In genomic region chr9:137818286-137818685, GRCh38 we compare ENCODE assay signal across 22 cellular contexts. TPM values are rescaled to one million over a fixed set of nuclear protein-coding genes. Genes with fewer than 3 reads are reported as not detected.
"Had no signal": no experiment of that assay in that cellular context is flagged by ENCODE, and none has a peak within 500 bp of the region (broad histone marks: within the 10 kb centered on the region; RNA-seq: fewer than 3 reads in every experiment).

No MANE protein-coding gene starts in this region.

- H3K9me3 Mint-ChIP-seq: immature natural killer cell had no signal

- DNase-seq: colonic mucosa; dermis blood vessel endothelial cell; erythroblast; foreskin keratinocyte; immature natural killer cell; left cardiac atrium; left ventricle myocardium superior; mucosa of descending colon; naive thymus-derived CD8-positive, alpha-beta T cell; pancreas; psoas muscle; retina; stimulated activated CD4-positive, alpha-beta T cell treated with anti-CD3 and anti-CD28 coated beads, Interleukin-15, amount 100 ng/mL, for 24 hours; stimulated activated CD4-positive, alpha-beta T cell treated with anti-CD3 and anti-CD28 coated beads, Interleukin-1b, Interleukin-23, amount 100 ng/mL, for 48 hours; stimulated activated CD4-positive, alpha-beta T cell treated with anti-CD3 and anti-CD28 coated beads, Interleukin-4, amount 100 ng/mL, for 24 hours; stimulated activated naive CD4-positive, alpha-beta T cell; stomach; substantia nigra; transverse colon had no signal

- H3K27ac Mint-ChIP-seq: immature natural killer cell had no signal

- H3K4me3 Mint-ChIP-seq: immature natural killer cell; naive thymus-derived CD8-positive, alpha-beta T cell had no signal

- H3K9me3 ChIP-seq: colonic mucosa, mucosa of descending colon, pancreas, psoas muscle, right lobe of liver, stomach, thoracic aorta, transverse colon had no signal

- ATAC-seq: foreskin keratinocyte; left cardiac atrium; left ventricle myocardium superior; mucosa of descending colon; naive thymus-derived CD8-positive, alpha-beta T cell; pancreas; psoas muscle; right lobe of liver had no signal

- H3K27me3 Mint-ChIP-seq: naive thymus-derived CD8-positive, alpha-beta T cell had no signal

RNA-seq across cellular contexts. Expression of gene CACNA1B, which starts 59.3 kb away (rescaled TPM):
- total RNA-seq: mesenteric fat pad; naive thymus-derived CD8-positive, alpha-beta T cell; right lobe of liver had no signal
